Comparison of ENCODE assay signal across 9 cellular contexts in genomic region chr11:206002-206384, GRCh38. TPM values are rescaled to one million over a fixed set of nuclear protein-coding genes. Genes with fewer than 3 reads are reported as not detected.
DNase-seq lines count a peak whose midpoint lies in the region; ATAC-seq and TF ChIP-seq lines count a peak whose summit lies in the region.
"Had no signal": no experiment of that assay in that cellular context is flagged by ENCODE, and none has a peak within 500 bp of the region (broad histone marks: within the 10 kb centered on the region; RNA-seq: fewer than 3 reads in every experiment).

No MANE protein-coding gene starts in this region.

- no peak for TF ChIP-seq CTCF in brain microvascular endothelial cell (IDR thresholded peaks at IDR 0.05; ENCODE audit: low read depth, low read length, missing control alignments)

- peak; percentile 62 for DNase-seq in activated effector memory CD4-positive, alpha-beta T cell treated with anti-CD3 and anti-CD28 coated beads, Interleukin-2, amount 50 U/mL, for 16 hours
- no peak for DNase-seq in activated effector memory CD4-positive, alpha-beta T cell treated with Interleukin-2 at 50 U/mL for 16 hours
- no peak for DNase-seq in brain microvascular endothelial cell
- DNase-seq in mesenchymal stem cell, result no peak
- DNase-seq in DMS53 treated with DMSO at 0.1 percent for 48 hours (lab: John Stamatoyannopoulos, UW; ENCODE audit: unreplicated experiment), result no peak
- DNase-seq: DMS79 treated with DMSO at 0.1 percent for 48 hours had no signal

- H3K4me2 ChIP-seq in mesenchymal stem cell (ENCODE audit: low read length, poor library complexity, severe bottlenecking), result peak overlapping the region; percentile 86

- H3K14ac ChIP-seq in mesenchymal stem cell (ENCODE audit: low read length in 2 of 2), result no peak overlapping the region

- peaks cover 22% of the 10 kb centered on the region for H3K79me1 ChIP-seq in mesenchymal stem cell (replicated peaks; ENCODE audit: low read length, poor library complexity, severe bottlenecking)

- H3K4me1 ChIP-seq in mesenchymal stem cell (ENCODE audit: control insufficient read depth, insufficient read depth, low read depth, low read length), result peaks cover 50% of the 10 kb centered on the region
- H3K4me1 ChIP-seq in urinary bladder (ENCODE audit: insufficient read depth), result no peaks in the 10 kb centered on the region

- H3K36me3 ChIP-seq in brain microvascular endothelial cell (replicated peaks), result peaks cover 39% of the 10 kb centered on the region
- H3K36me3 ChIP-seq in mesenchymal stem cell (ENCODE audit: control insufficient read depth in 1 of 2, insufficient read depth in 2 of 2, low read depth in 1 of 2, low read length in 2 of 2), result peaks cover 55 to 59% of the 10 kb centered on the region in 2 experiments
- no peaks in the 10 kb centered on the region for H3K36me3 ChIP-seq in urinary bladder (ENCODE audit: insufficient read depth)

- no peak overlapping the region for H2AK5ac ChIP-seq in mesenchymal stem cell (ENCODE audit: low read length, severe bottlenecking)

- no peaks in the 10 kb centered on the region for H3K9me3 ChIP-seq in mesenchymal stem cell (ENCODE audit: control insufficient read depth, low read length)

- no peak overlapping the region for H4K8ac ChIP-seq in mesenchymal stem cell (ENCODE audit: low read length)

- H2AFZ ChIP-seq in mesenchymal stem cell (ENCODE audit: low read depth, low read length), result no peak overlapping the region

- H2BK15ac ChIP-seq in mesenchymal stem cell (ENCODE audit: low read depth, poor library complexity, severe bottlenecking), result no peak overlapping the region

- in situ Hi-C loops in brain microvascular endothelial cell (cut with HindIII; ENCODE audit: low pct_ligation_motif_present, low sequenced_read_pairs), result no loop called here

- H4K91ac ChIP-seq in mesenchymal stem cell (ENCODE audit: low read length), result no peak overlapping the region

- no peak overlapping the region for H2BK12ac ChIP-seq in mesenchymal stem cell (ENCODE audit: low read length in 2 of 2)

- H3K23ac ChIP-seq in mesenchymal stem cell (ENCODE audit: low read length in 2 of 2), result no peak overlapping the region

- no peak overlapping the region for H3K27ac ChIP-seq in brain microvascular endothelial cell
- no peak overlapping the region for H3K27ac ChIP-seq in mesenchymal stem cell (ENCODE audit: low read length, poor library complexity, severe bottlenecking)
- H3K27ac ChIP-seq in urinary bladder (ENCODE audit: low read depth), result no peak overlapping the region

- H3K4ac ChIP-seq in mesenchymal stem cell (ENCODE audit: low read depth in 1 of 2, low read length in 2 of 2), result no peak overlapping the region

- no peak overlapping the region for H2BK120ac ChIP-seq in mesenchymal stem cell (ENCODE audit: low read depth, low read length)

- no peak for ATAC-seq in HG03457 (IDR thresholded peaks at IDR 0.05; ENCODE audit: unreplicated experiment)
- ATAC-seq in HG03097 (IDR thresholded peaks at IDR 0.05; ENCODE audit: low FRiP score, unreplicated experiment), result no peak

- no peak overlapping the region for H3K18ac ChIP-seq in mesenchymal stem cell (ENCODE audit: low read depth in 1 of 2, low read length in 2 of 2)

- H3K27me3 ChIP-seq in brain microvascular endothelial cell (replicated peaks), result no peaks in the 10 kb centered on the region
- H3K27me3 ChIP-seq in mesenchymal stem cell (ENCODE audit: control insufficient read depth in 1 of 2, insufficient read depth in 1 of 2, low read length in 2 of 2), result no peaks in the 10 kb centered on the region

- 89% methylated on average over 5 of the region's 7 CpGs for WGBS in mesenchymal stem cell
- 82% methylated on average over 7 of the region's 7 CpGs for WGBS in urinary bladder

- H2BK5ac ChIP-seq in mesenchymal stem cell (ENCODE audit: low read depth, low read length, poor library complexity, severe bottlenecking), result no peak overlapping the region

- H3K4me3 ChIP-seq in brain microvascular endothelial cell (ENCODE audit: low read depth, low read length), result peak overlapping the region; percentile 92
- peak overlapping the region in 1 of 2 experiments; percentile 97 for H3K4me3 ChIP-seq in mesenchymal stem cell (ENCODE audit: insufficient read depth in 1 of 2, low read depth in 1 of 2, low read length in 2 of 2)
- peak overlapping the region; percentile 94 for H3K4me3 ChIP-seq in urinary bladder (ENCODE audit: low read depth, low read length)

- H3K9ac ChIP-seq in mesenchymal stem cell (ENCODE audit: low read length), result peak overlapping the region; percentile 98

RNA-seq across cellular contexts. Expression of gene BET1L, which starts 1.2 kb away (rescaled TPM):
- 52.8 TPM for polyA plus RNA-seq in mesenchymal stem cell (2013, experiment 1 of 2)
- 52.1 TPM for polyA plus RNA-seq in mesenchymal stem cell (2013, experiment 2 of 2)
- 17.7 TPM for total RNA-seq in urinary bladder
- polyA plus RNA-seq in urinary bladder, result 49.8 TPM

RNA-seq across cellular contexts. Expression of gene RIC8A, which starts 1.5 kb away (rescaled TPM):
- 77.3 TPM for polyA plus RNA-seq in mesenchymal stem cell (2013, experiment 1 of 2)
- polyA plus RNA-seq in mesenchymal stem cell (2013, experiment 2 of 2), result 76.9 TPM
- total RNA-seq in urinary bladder, result 60.2 TPM
- polyA plus RNA-seq in urinary bladder, result 90.8 TPM

RNA-seq across cellular contexts. Expression of gene SCGB1C1, which starts 13.1 kb away (rescaled TPM):
- not detected for polyA plus RNA-seq in mesenchymal stem cell (2013, experiment 1 of 2)
- not detected for polyA plus RNA-seq in mesenchymal stem cell (2013, experiment 2 of 2)
- not detected for total RNA-seq in urinary bladder
- not detected for polyA plus RNA-seq in urinary bladder

RNA-seq across cellular contexts. Expression of gene SIRT3, which starts 30.1 kb away (rescaled TPM):
- polyA plus RNA-seq in mesenchymal stem cell (2013, experiment 1 of 2), result 10.2 TPM
- polyA plus RNA-seq in mesenchymal stem cell (2013, experiment 2 of 2), result 10.2 TPM
- 7.3 TPM for total RNA-seq in urinary bladder
- 21.7 TPM for polyA plus RNA-seq in urinary bladder

RNA-seq across cellular contexts. Expression of gene PSMD13, which starts 30.8 kb away (rescaled TPM):
- polyA plus RNA-seq in mesenchymal stem cell (2013, experiment 1 of 2), result 66.4 TPM
- polyA plus RNA-seq in mesenchymal stem cell (2013, experiment 2 of 2), result 68.0 TPM
- 58.5 TPM for total RNA-seq in urinary bladder
- polyA plus RNA-seq in urinary bladder, result 102 TPM
